Comparison of ENCODE assay signal across 1 cellular context in genomic region chr2:57598552-57598951, GRCh38.
TF ChIP-seq lines count a peak whose summit lies in the region.

No MANE protein-coding gene starts in this region.

TF ChIP-seq in H1, 55 proteins besides CTCF, POLR2A, EP300 and RAD21 (continued from another document):
- TF ChIP-seq EGR1 (IDR thresholded peaks at IDR 0.05; ENCODE audit: borderline replicate concordance, low read depth, low read length), result no peak
- no peak for TF ChIP-seq SP1 (IDR thresholded peaks at IDR 0.05; ENCODE audit: low read depth, low read length)
- TF ChIP-seq SIN3A (conservative IDR thresholded peaks at IDR 0.05 in 1 of 2, IDR thresholded peaks at IDR 0.05 in 1 of 2; ENCODE audit: low read depth in 1 of 2, low read length in 2 of 2), result no peak
- no peak for TF ChIP-seq TEAD4 (IDR thresholded peaks at IDR 0.05; ENCODE audit: low read depth, low read length)
- TF ChIP-seq SRF (IDR thresholded peaks at IDR 0.05; ENCODE audit: low read depth, low read length), result no peak
- TF ChIP-seq, protein P1, sequence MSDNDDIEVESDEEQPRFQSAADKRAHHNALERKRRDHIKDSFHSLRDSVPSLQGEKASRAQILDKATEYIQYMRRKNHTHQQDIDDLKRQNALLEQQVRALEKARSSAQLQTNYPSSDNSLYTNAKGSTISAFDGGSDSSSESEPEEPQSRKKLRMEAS (IDR thresholded peaks at IDR 0.05), result no peak
- no peak for TF ChIP-seq YY1 (IDR thresholded peaks at IDR 0.05; ENCODE audit: low read depth, low read length)
- no peak for TF ChIP-seq MAFK (IDR thresholded peaks at IDR 0.05; ENCODE audit: low read depth, low read length)
- TF ChIP-seq CHD2 (IDR thresholded peaks at IDR 0.05; ENCODE audit: low read length), result no peak
- no peak for TF ChIP-seq KDM1A (IDR thresholded peaks at IDR 0.05; ENCODE audit: borderline replicate concordance, low read length)
- no peak for TF ChIP-seq ATF2 (IDR thresholded peaks at IDR 0.05; ENCODE audit: low read length)
- TF ChIP-seq SP4 (IDR thresholded peaks at IDR 0.05; ENCODE audit: low read length), result no peak
- no peak for TF ChIP-seq TAF1 (IDR thresholded peaks at IDR 0.05; ENCODE audit: low read depth, low read length)
- TF ChIP-seq ZNF274 (IDR thresholded peaks at IDR 0.05; ENCODE audit: borderline replicate concordance, extremely low read depth, low read length), result no peak
- TF ChIP-seq CHD1 (IDR thresholded peaks at IDR 0.05; ENCODE audit: low read depth, low read length), result no peak
- no peak for TF ChIP-seq BACH1 (IDR thresholded peaks at IDR 0.05; ENCODE audit: low read length)
- TF ChIP-seq BRCA1 (IDR thresholded peaks at IDR 0.05; ENCODE audit: low read depth, low read length), result no peak
